Comparison of ENCODE assay signal across 9 cellular contexts in genomic region chr10:48800283-48800675, GRCh38.
DNase-seq lines count a peak whose midpoint lies in the region; ATAC-seq and TF ChIP-seq lines count a peak whose summit lies in the region.
"Had no signal": no experiment of that assay in that cellular context is flagged by ENCODE, and none has a peak within 500 bp of the region (broad histone marks: within the 10 kb centered on the region; RNA-seq: fewer than 3 reads in every experiment).

No MANE protein-coding gene starts in this region.

- H3K36me3 ChIP-seq in muscle layer of colon (ENCODE audit: insufficient read depth, low read length) = no peaks in the 10 kb centered on the region
- H3K36me3 ChIP-seq in uterus = no peaks in the 10 kb centered on the region

- H3K4me3 ChIP-seq in muscle layer of colon (ENCODE audit: low read depth in 1 of 2, low read length in 2 of 2) (no peak overlapping the region), uterus (no peak overlapping the region)

- peak overlapping the region; percentile 68 for H3K4me3 Mint-ChIP-seq in activated T-helper 1 cell treated with anti-CD3 and anti-CD28 coated beads, Interleukin-12 subunit alpha, Interleukin-12 subunit beta, Interleukin-2, Interleukin-4 antibody, amounts not matched to agents 30 ng/mL and 10 ng/mL and 1 ng/mL, durations not matched to agents 14 hours and 24 hours and 36 hours
- H3K4me3 Mint-ChIP-seq in glutamatergic neuron (ENCODE audit: unreplicated experiment) = no peak overlapping the region

- H3K36me3 Mint-ChIP-seq in activated T-helper 1 cell treated with anti-CD3 and anti-CD28 coated beads, Interleukin-12 subunit alpha, Interleukin-12 subunit beta, Interleukin-2, Interleukin-4 antibody, amounts not matched to agents 30 ng/mL and 10 ng/mL and 1 ng/mL, durations not matched to agents 14 hours and 24 hours and 36 hours (ENCODE audit: low read depth) = peaks cover 5% of the 10 kb centered on the region
- no peaks in the 10 kb centered on the region for H3K36me3 Mint-ChIP-seq in glutamatergic neuron (ENCODE audit: unreplicated experiment)

- H3K9me3 Mint-ChIP-seq in activated T-helper 1 cell treated with anti-CD3 and anti-CD28 coated beads, Interleukin-12 subunit alpha, Interleukin-12 subunit beta, Interleukin-2, Interleukin-4 antibody, amounts not matched to agents 30 ng/mL and 10 ng/mL and 1 ng/mL, durations not matched to agents 14 hours and 24 hours and 36 hours = peaks cover 8% of the 10 kb centered on the region
- H3K9me3 Mint-ChIP-seq in glutamatergic neuron (ENCODE audit: unreplicated experiment) = no peaks in the 10 kb centered on the region

- peak overlapping the region; percentile 83 for H3K27ac Mint-ChIP-seq in activated T-helper 1 cell treated with anti-CD3 and anti-CD28 coated beads, Interleukin-12 subunit alpha, Interleukin-12 subunit beta, Interleukin-2, Interleukin-4 antibody, amounts not matched to agents 30 ng/mL and 10 ng/mL and 1 ng/mL, durations not matched to agents 14 hours and 24 hours and 36 hours
- no peak overlapping the region for H3K27ac Mint-ChIP-seq in glutamatergic neuron (ENCODE audit: unreplicated experiment)

- intact Hi-C loops in activated T-helper 1 cell treated with anti-CD3 and anti-CD28 coated beads, Interleukin-12 subunit alpha, Interleukin-12 subunit beta, Interleukin-2, Interleukin-4 antibody, amounts not matched to agents 30 ng/mL and 10 ng/mL and 1 ng/mL, durations not matched to agents 14 hours and 24 hours and 36 hours (cut with micrococcal nuclease) = loop anchor here (5.0 to 10.0 kb wide), 4 partner anchors 143 to 735 kb away; partner anchors contain the start of gene ERCC6
- intact Hi-C loops in uterus (cut with DNase I; ENCODE audit: low total_unique reads) = no loop called here

- peaks cover 2% of the 10 kb centered on the region for H3K27me3 Mint-ChIP-seq in activated T-helper 1 cell treated with anti-CD3 and anti-CD28 coated beads, Interleukin-12 subunit alpha, Interleukin-12 subunit beta, Interleukin-2, Interleukin-4 antibody, amounts not matched to agents 30 ng/mL and 10 ng/mL and 1 ng/mL, durations not matched to agents 14 hours and 24 hours and 36 hours (ENCODE audit: insufficient read depth)
- H3K27me3 Mint-ChIP-seq in glutamatergic neuron (ENCODE audit: unreplicated experiment) = peaks cover 6% of the 10 kb centered on the region

- no peak for TF ChIP-seq POLR2A in uterus (IDR thresholded peaks at IDR 0.05)

- no peak overlapping the region for H3K9ac ChIP-seq in muscle layer of colon (ENCODE audit: low read length)

- no peaks in the 10 kb centered on the region for H3K9me3 ChIP-seq in muscle layer of colon (ENCODE audit: low read length)
- no peaks in the 10 kb centered on the region for H3K9me3 ChIP-seq in uterus

- H3K4me1 ChIP-seq in muscle layer of colon (ENCODE audit: insufficient read depth, low read length) (peaks cover 4% of the 10 kb centered on the region), uterus (no peaks in the 10 kb centered on the region)

- no peaks in the 10 kb centered on the region for H3K27me3 ChIP-seq in muscle layer of colon (ENCODE audit: control insufficient read depth in 1 of 2, insufficient read depth in 2 of 2, low read length in 2 of 2)
- no peaks in the 10 kb centered on the region for H3K27me3 ChIP-seq in uterus

- peak; percentile 33 for ATAC-seq in HG03457 (IDR thresholded peaks at IDR 0.05; ENCODE audit: unreplicated experiment)
- ATAC-seq in GM18907 (IDR thresholded peaks at IDR 0.05; ENCODE audit: unreplicated experiment) = no peak

- DNase-seq in ELR (ENCODE audit: low read depth) (peak; percentile 18), uterus (no peak), glutamatergic neuron (no peak), NCI-H2227 (lab: John Stamatoyannopoulos, UW; ENCODE audit: unreplicated experiment) (no peak)
- no peak for DNase-seq in activated T-helper 1 cell treated with anti-CD3 and anti-CD28 coated beads, Interleukin-12 subunit alpha, Interleukin-12 subunit beta, Interleukin-2, Interleukin-4 antibody, amounts not matched to agents 30 ng/mL and 10 ng/mL and 1 ng/mL, durations not matched to agents 14 hours and 24 hours and 36 hours (ENCODE audit: low spot score)
- DNase-seq: activated effector memory CD4-positive, alpha-beta T cell treated with anti-CD3 and anti-CD28 coated beads, Interleukin-2, amount 50 U/mL, for 16 hours had no signal

- peaks cover 49% of the 10 kb centered on the region for H3K4me1 Mint-ChIP-seq in activated T-helper 1 cell treated with anti-CD3 and anti-CD28 coated beads, Interleukin-12 subunit alpha, Interleukin-12 subunit beta, Interleukin-2, Interleukin-4 antibody, amounts not matched to agents 30 ng/mL and 10 ng/mL and 1 ng/mL, durations not matched to agents 14 hours and 24 hours and 36 hours (ENCODE audit: low read depth)
- H3K4me1 Mint-ChIP-seq in glutamatergic neuron (ENCODE audit: low read depth, unreplicated experiment) = peaks cover 7% of the 10 kb centered on the region

- TF ChIP-seq CTCF in uterus (IDR thresholded peaks at IDR 0.05) = no peak
- no peak for TF ChIP-seq CTCF in glutamatergic neuron (IDR thresholded peaks at IDR 0.05; ENCODE audit: partially characterized antibody, unreplicated experiment)

- H3K27ac ChIP-seq in muscle layer of colon (ENCODE audit: low read depth, low read length) (peak overlapping the region; percentile 34), uterus (no peak overlapping the region)
